Comparison of ENCODE assay signal across 13 cellular contexts in genomic region chr6:127402890-127403617, GRCh38. TPM values are rescaled to one million over a fixed set of nuclear protein-coding genes. Genes with fewer than 3 reads are reported as not detected.
DNase-seq lines count a peak whose midpoint lies in the region; ATAC-seq, FAIRE-seq and TF ChIP-seq lines count a peak whose summit lies in the region.
"Had no signal": no experiment of that assay in that cellular context is flagged by ENCODE, and none has a peak within 500 bp of the region (broad histone marks: within the 10 kb centered on the region; RNA-seq: fewer than 3 reads in every experiment).

No MANE protein-coding gene starts in this region.

- CTCF ChIA-PET in A549 (lab: Yijun Ruan, JAX): no interaction called here

- DNase-seq in A549 (ENCODE audit: low read depth in 1 of 2, low spot score in 1 of 2) (no peak), NCI-H524 treated with DMSO at 0.1 percent for 48 hours (lab: John Stamatoyannopoulos, UW) (peak; percentile 75), dedifferentiated amniotic fluid mesenchymal stem cell (ENCODE audit: extremely low spot score) (no peak), EL (no peak), RKO (ENCODE audit: low spot score) (no peak)
- no peak for DNase-seq in activated CD4-positive, alpha-beta T cell treated with anti-CD3 and anti-CD28 coated beads for 1 hour
- DNase-seq: activated gamma-delta T cell treated with Interleukin-2 at 50 U/mL for 16 hours, left cardiac atrium, NCI-H2227 treated with DMSO at 0.1 percent for 48 hours had no signal

- no peaks in the 10 kb centered on the region for H3K9me3 ChIP-seq in A549

- TF ChIP-seq POLR2A in A549 (IDR thresholded peaks at IDR 0.05; ENCODE audit: low read length): no peak

- no peak for TF ChIP-seq RAD21 in A549 (conservative IDR thresholded peaks at IDR 0.05 in 1 of 2, IDR thresholded peaks at IDR 0.05 in 1 of 2)

- ATAC-seq in A549: no peak
- peak; percentile 24 for ATAC-seq in GM18508 (IDR thresholded peaks at IDR 0.05; ENCODE audit: insufficient read depth, unreplicated experiment)
- peak; percentile 35 for ATAC-seq in HG02852 (IDR thresholded peaks at IDR 0.05; ENCODE audit: unreplicated experiment)

- TF ChIP-seq EP300 in A549 (IDR thresholded peaks at IDR 0.05): no peak

- H3K27ac ChIP-seq in A549: no peak overlapping the region
- H3K27ac ChIP-seq: parathyroid adenoma, VCaP had no signal

- H3K4me3 ChIP-seq in A549: no peak overlapping the region

- WGBS in A549 (ENCODE audit: missing lambda C conversion rate): 70% methylated on average over 4 of the region's 4 CpGs

- no peak overlapping the region for H3K4me2 ChIP-seq in A549

- H3K4me1 ChIP-seq in A549: no peaks in the 10 kb centered on the region
- H3K4me1 ChIP-seq: parathyroid adenoma had no signal

- POLR2A ChIA-PET in A549 (lab: Yijun Ruan, JAX): no interaction called here

- no peak for TF ChIP-seq CTCF in A549 (IDR thresholded peaks at IDR 0.05)

- no peak for FAIRE-seq in A549 (lab: Jason Lieb, UNC)

TF ChIP-seq in A549, 52 proteins besides CTCF, POLR2A, EP300 and RAD21:
- no peak for TF ChIP-seq NR3C1 (IDR thresholded peaks at IDR 0.05)
- peak; percentile 28 for TF ChIP-seq MAFK (IDR thresholded peaks at IDR 0.05; ENCODE audit: partially characterized antibody)
- no peak for TF ChIP-seq CEBPB (IDR thresholded peaks at IDR 0.05)

RNA-seq across cellular contexts. Expression of gene KIAA0408, which starts 56.1 kb away (rescaled TPM):
- polyA plus RNA-seq in A549 (2011; rRNA removed) (10.9 and 11.8 TPM in 2 replicates), A549 (2017; fragmentation: RNase III; extraction: RNeasy Plus Mini Kit Qiagen cat#74134 plus additional on column Dnase treatment) (2.7 to 3.0 TPM (median 2.9 TPM) in 3 replicates)
- polyA plus RNA-seq in A549 (2012; cell fraction: cytosol; rRNA removed): 1.6 and 1.9 TPM in 2 replicates
- 2.1 and 4.3 TPM in 2 replicates for polyA plus RNA-seq in A549 (2012; cell fraction: nucleus; rRNA removed)
- polyA minus RNA-seq in A549 (2011; rRNA and poly(A)+ RNA removed): 2.7 and 3.3 TPM in 2 replicates

RNA-seq across cellular contexts. Expression of gene ECHDC1, which starts 59.6 kb away (rescaled TPM):
- polyA plus RNA-seq in A549 (2011; rRNA removed) (37.8 and 53.4 TPM in 2 replicates), A549 (2017; fragmentation: RNase III; extraction: RNeasy Plus Mini Kit Qiagen cat#74134 plus additional on column Dnase treatment) (57.6 to 71.9 TPM (median 64.3 TPM) in 3 replicates)
- 15.2 and 15.3 TPM in 2 replicates for polyA plus RNA-seq in A549 (2012; cell fraction: cytosol; rRNA removed)
- polyA plus RNA-seq in A549 (2012; cell fraction: nucleus; rRNA removed): 3.7 and 5.3 TPM in 2 replicates
- polyA minus RNA-seq in A549 (2011; rRNA and poly(A)+ RNA removed): 11.4 and 16.0 TPM in 2 replicates

Comparison
In these comparisons a context has a peak if more than half of its experiments do, and no peak if none do; other contexts are left out.
1. ATAC-seq: peak in GM18508 (single experiment) and HG02852 (single experiment); none in A549 (0 of 2).